Comparison of ENCODE assay signal across 18 cellular contexts in the genomic region with DNA sequence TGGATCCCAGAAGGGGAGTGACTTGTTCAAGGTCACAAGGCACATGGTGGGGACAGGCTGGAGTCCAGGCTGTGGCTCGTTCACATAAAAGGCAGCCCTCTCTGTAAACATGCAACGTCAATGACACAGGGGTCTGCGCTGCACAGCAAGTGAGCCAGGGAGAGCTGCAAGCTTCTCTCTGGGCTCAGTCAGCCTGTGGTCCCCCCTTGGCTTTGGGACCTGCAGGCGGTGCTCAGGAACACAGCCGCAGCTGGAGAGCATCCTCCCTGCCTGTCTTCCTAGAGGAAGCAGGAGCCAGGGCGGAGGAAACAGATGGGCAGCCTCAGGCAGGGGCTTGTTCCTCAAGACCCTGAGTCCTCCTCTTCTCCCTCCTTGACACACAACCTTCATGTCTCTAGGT.
"Had no signal": no experiment of that assay in that cellular context is flagged by ENCODE, and none has a peak within 500 bp of the region (broad histone marks: within the 10 kb centered on the region; RNA-seq: fewer than 3 reads in every experiment).

No MANE protein-coding gene starts in this region.

- H2AFZ ChIP-seq: neural progenitor cell had no signal

- H3K9me3 Mint-ChIP-seq: activated T-cell treated with anti-CD3 and anti-CD28 coated beads, Interleukin-2, amount 50 U/mL, for 72 hours; dendritic cell treated with granulocyte-macrophage colony-stimulating factor and Interleukin-4, amounts not matched to agents 40 ng/mL and 50 ng/mL, for 4 days; neural progenitor cell had no signal

- H3K4me1 ChIP-seq: pancreas, uterus had no signal

- DNase-seq: activated CD4-positive, alpha-beta T cell treated with anti-CD3 and anti-CD28 coated beads for 4 hours; activated effector memory CD4-positive, alpha-beta T cell treated with anti-CD3 and anti-CD28 coated beads, Interleukin-2, amount 50 U/mL, for 16 hours; activated naive CD4-positive, alpha-beta T cell treated with anti-CD3 and anti-CD28 coated beads, Interleukin-2, amount 50 U/mL, for 16 hours; activated T-cell treated with anti-CD3 and anti-CD28 coated beads, Interleukin-2, amount 50 U/mL, for 72 hours; cerebellar nuclear complex; effector memory CD4-positive, alpha-beta T cell; kidney; left lung; pancreas; stimulated activated CD4-positive, alpha-beta T cell treated with anti-CD3 and anti-CD28 coated beads, Interleukin-1b, Interleukin-23, amount 100 ng/mL, for 48 hours; stimulated activated CD8-positive, alpha-beta memory T cell treated with anti-CD3 and anti-CD28 coated beads, Interleukin-4, amount 100 ng/mL, for 48 hours; stimulated activated naive CD4-positive, alpha-beta T cell; substantia nigra had no signal

- H3K4me3 Mint-ChIP-seq: activated T-cell treated with anti-CD3 and anti-CD28 coated beads, Interleukin-2, amount 50 U/mL, for 72 hours; dendritic cell treated with granulocyte-macrophage colony-stimulating factor and Interleukin-4, amounts not matched to agents 40 ng/mL and 50 ng/mL, for 4 days; neural progenitor cell had no signal

- H3K27ac ChIP-seq: left lung, neural progenitor cell, pancreas, SK-N-MC, tibial artery, uterus had no signal

- H3K27me3 ChIP-seq: left lung, neural progenitor cell, pancreas, tibial artery, uterus had no signal

- H3K4me2 ChIP-seq: neural progenitor cell had no signal

- H3K27me3 Mint-ChIP-seq: dendritic cell treated with granulocyte-macrophage colony-stimulating factor and Interleukin-4, amounts not matched to agents 40 ng/mL and 50 ng/mL, for 4 days had no signal

- ATAC-seq: activated T-cell treated with anti-CD3 and anti-CD28 coated beads, Interleukin-2, amount 50 U/mL, for 72 hours; left lung; pancreas had no signal

- H3K4me3 ChIP-seq: left lung, neural progenitor cell, pancreas, SK-N-MC, tibial artery, uterus had no signal

- H3K36me3 ChIP-seq: left lung, neural progenitor cell, pancreas, tibial artery, uterus had no signal

- H3K9ac ChIP-seq: neural progenitor cell had no signal

- H3K9me3 ChIP-seq: left lung, pancreas, tibial artery, uterus had no signal

- H3K27ac Mint-ChIP-seq: activated T-cell treated with anti-CD3 and anti-CD28 coated beads, Interleukin-2, amount 50 U/mL, for 72 hours; dendritic cell treated with granulocyte-macrophage colony-stimulating factor and Interleukin-4, amounts not matched to agents 40 ng/mL and 50 ng/mL, for 4 days had no signal
